Comparison of ENCODE assay signal across 13 cellular contexts in genomic region chr1:182035097-182035770, GRCh38. TPM values are rescaled to one million over a fixed set of nuclear protein-coding genes. Genes with fewer than 3 reads are reported as not detected.
DNase-seq lines count a peak whose midpoint lies in the region; ATAC-seq and TF ChIP-seq lines count a peak whose summit lies in the region.
"Had no signal": no experiment of that assay in that cellular context is flagged by ENCODE, and none has a peak within 500 bp of the region (broad histone marks: within the 10 kb centered on the region; RNA-seq: fewer than 3 reads in every experiment).

No MANE protein-coding gene starts in this region.

- H4K20me1 ChIP-seq in SU-DHL-6 (ENCODE audit: low read depth, low read length), result no peaks in the 10 kb centered on the region

- peaks cover 0 to 1% of the 10 kb centered on the region in 2 donors for H3K9me3 Mint-ChIP-seq in effector memory CD8-positive, alpha-beta T cell

- H3K4me1 ChIP-seq in left ventricle myocardium inferior (peaks cover 2% of the 10 kb centered on the region), HAP-1 (peaks cover 2% of the 10 kb centered on the region; the same call in 1 of the 2 replicates)
- no peaks in the 10 kb centered on the region for H3K4me1 ChIP-seq in effector memory CD4-positive, alpha-beta T cell (ENCODE audit: control insufficient read depth, insufficient read depth, low read length, poor library complexity, severe bottlenecking)

- peak overlapping the region; percentile 53 for H3K27ac ChIP-seq in left ventricle myocardium inferior (replicated peaks)
- H3K27ac ChIP-seq in SU-DHL-6 (ENCODE audit: low read depth, low read length), result no peak overlapping the region
- H3K27ac ChIP-seq in effector memory CD4-positive, alpha-beta T cell (ENCODE audit: insufficient read depth, low read length, poor library complexity, severe bottlenecking), result no peak overlapping the region

- H3K9ac ChIP-seq in SU-DHL-6 (ENCODE audit: low read length), result no peak overlapping the region

- H3K27me3 ChIP-seq in left ventricle myocardium inferior (ENCODE audit: low read depth) (no peaks in the 10 kb centered on the region), HAP-1 (ENCODE audit: low read depth) (no peaks in the 10 kb centered on the region), SU-DHL-6 (ENCODE audit: low read length) (no peaks in the 10 kb centered on the region)
- H3K27me3 ChIP-seq in effector memory CD4-positive, alpha-beta T cell (replicated peaks; ENCODE audit: control insufficient read depth, insufficient read depth, low read length, poor library complexity, severe bottlenecking), result no peaks in the 10 kb centered on the region

- no peak for ATAC-seq in left cardiac atrium
- ATAC-seq in effector memory CD8-positive, alpha-beta T cell (replicated peaks), result no peak

- H3K4me3 Mint-ChIP-seq in effector memory CD8-positive, alpha-beta T cell, result no peak overlapping the region

- H3K9me2 ChIP-seq in SU-DHL-6 (replicated peaks; ENCODE audit: insufficient read depth, low read length), result no peaks in the 10 kb centered on the region

- no peaks in the 10 kb centered on the region for H3K27me3 Mint-ChIP-seq in effector memory CD8-positive, alpha-beta T cell

- no peaks in the 10 kb centered on the region for H3K79me2 ChIP-seq in SU-DHL-6 (ENCODE audit: insufficient read depth, low read length)

- intact Hi-C loops in left ventricle myocardium inferior (cut with micrococcal nuclease) (no loop called here), left cardiac atrium (cut with DNase I) (no loop called here)

- H3K4me2 ChIP-seq in SU-DHL-6 (ENCODE audit: low read depth, low read length, poor library complexity, severe bottlenecking), result no peak overlapping the region

- H3K4me3 ChIP-seq in left ventricle myocardium inferior (no peak overlapping the region), HAP-1 (no peak overlapping the region), SU-DHL-6 (ENCODE audit: insufficient read depth, low read length, poor library complexity, severe bottlenecking) (no peak overlapping the region)
- H3K4me3 ChIP-seq in effector memory CD4-positive, alpha-beta T cell (ENCODE audit: insufficient read depth, low read depth, low read length, poor library complexity, severe bottlenecking), result no peak overlapping the region

- no peak overlapping the region for H3K27ac Mint-ChIP-seq in effector memory CD8-positive, alpha-beta T cell

- TF ChIP-seq CTCF in left ventricle myocardium inferior (IDR thresholded peaks at IDR 0.05; ENCODE audit: borderline replicate concordance) (peak; percentile 40), SU-DHL-6 (IDR thresholded peaks at IDR 0.05; ENCODE audit: insufficient read depth, low read length, poor library complexity, severe bottlenecking) (peak; percentile 66)

- no peaks in the 10 kb centered on the region for H3K36me3 Mint-ChIP-seq in effector memory CD8-positive, alpha-beta T cell (ENCODE audit: insufficient read depth)

- H3K36me3 ChIP-seq in left ventricle myocardium inferior (no peaks in the 10 kb centered on the region), HAP-1 (replicated peaks) (no peaks in the 10 kb centered on the region), SU-DHL-6 (ENCODE audit: low read length) (no peaks in the 10 kb centered on the region)
- no peaks in the 10 kb centered on the region for H3K36me3 ChIP-seq in effector memory CD4-positive, alpha-beta T cell (ENCODE audit: control insufficient read depth, insufficient read depth, low read length)

- in situ Hi-C loops in HAP-1 (cut with MboI; ENCODE audit: low sequenced_read_pairs), result no loop called here

- H3F3A ChIP-seq in SU-DHL-6 (ENCODE audit: insufficient read depth), result peaks cover 9% of the 10 kb centered on the region

- no peak overlapping the region for H2AFZ ChIP-seq in SU-DHL-6 (ENCODE audit: low read depth, low read length, severe bottlenecking)

- no peak for DNase-seq in left ventricle myocardium inferior
- no peak for DNase-seq in left cardiac atrium
- peak; percentile 11 to 62 for DNase-seq in HAP-1 (ENCODE audit: low spot score in 2 of 2)
- DNase-seq in stimulated activated CD8-positive, alpha-beta memory T cell treated with anti-CD3 and anti-CD28 coated beads, Interleukin-4, amount 100 ng/mL, for 48 hours, result peak; percentile 49
- no peak for DNase-seq in effector memory CD8-positive, alpha-beta T cell
- no peak for DNase-seq in effector memory CD4-positive, alpha-beta T cell
- DNase-seq in NCI-H748 treated with DMSO at 0.1 percent for 48 hours (lab: John Stamatoyannopoulos, UW), result no peak
- DNase-seq: activated CD8-positive, alpha-beta memory T cell treated with anti-CD3 and anti-CD28 coated beads, Interleukin-2, amount 50 U/mL, for 48 hours; NCI-H1417; right cardiac atrium had no signal

- H3K9me3 ChIP-seq in left ventricle myocardium inferior (replicated peaks), result peaks cover 28% of the 10 kb centered on the region
- no peaks in the 10 kb centered on the region for H3K9me3 ChIP-seq in HAP-1
- no peaks in the 10 kb centered on the region for H3K9me3 ChIP-seq in SU-DHL-6 (ENCODE audit: insufficient read depth, low read length)
- no peaks in the 10 kb centered on the region for H3K9me3 ChIP-seq in effector memory CD4-positive, alpha-beta T cell (ENCODE audit: control insufficient read depth, low read length)

- H3K4me1 Mint-ChIP-seq in effector memory CD8-positive, alpha-beta T cell (ENCODE audit: low read depth in 2 of 2), result no peaks in the 10 kb centered on the region

RNA-seq across cellular contexts. Expression of gene ZNF648, which starts 26.3 kb away (rescaled TPM):
- total RNA-seq in left ventricle myocardium inferior (not detected), left cardiac atrium (not detected)
- total RNA-seq: astrocyte, endothelial cell of umbilical vein, right cardiac atrium had no signal

Comparison
In these comparisons a context has a peak if more than half of its experiments do, and no peak if none do; other contexts are left out.
1. DNase-seq: peak in HAP-1 (2 of 2) and stimulated activated CD8-positive, alpha-beta memory T cell treated with anti-CD3 and anti-CD28 coated beads, Interleukin-4, amount 100 ng/mL, for 48 hours (single experiment); none in left ventricle myocardium inferior (single experiment), left cardiac atrium (single experiment), effector memory CD8-positive, alpha-beta T cell (0 of 3), effector memory CD4-positive, alpha-beta T cell (0 of 3) and NCI-H748 treated with DMSO at 0.1 percent for 48 hours (single experiment).